17 cellular contexts compared by ENCODE assay signal in the genomic region with DNA sequence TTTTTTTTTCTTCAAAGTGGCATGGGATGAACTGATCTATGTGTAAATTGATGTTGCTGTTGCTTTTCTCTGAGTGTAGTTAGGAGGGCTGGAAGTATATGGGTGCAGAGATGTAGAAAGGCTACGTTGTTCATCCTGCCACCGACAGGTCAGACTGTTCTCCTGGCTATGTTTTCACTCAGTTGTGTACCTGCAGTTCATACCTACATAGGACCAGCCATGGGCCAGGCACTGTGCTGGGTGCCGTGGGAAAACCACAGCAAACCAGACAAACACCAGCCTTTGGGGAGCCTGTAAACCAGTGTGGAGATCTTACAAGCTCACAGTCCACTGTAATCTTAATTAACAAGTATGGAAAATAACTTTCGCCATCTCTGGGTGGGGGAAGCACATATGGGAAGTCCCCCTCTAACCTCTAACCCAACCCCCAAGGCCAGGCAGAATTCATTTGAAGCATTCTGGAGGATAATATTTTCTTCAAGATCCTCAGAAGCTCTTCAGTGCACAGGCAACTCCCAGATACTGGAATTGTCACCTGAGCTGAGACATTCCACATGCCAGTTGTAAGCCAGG. TPM values are rescaled to one million over a fixed set of nuclear protein-coding genes. Genes with fewer than 3 reads are reported as not detected.
DNase-seq lines count a peak whose midpoint lies in the region; ATAC-seq and TF ChIP-seq lines count a peak whose summit lies in the region.
"Had no signal": no experiment of that assay in that cellular context is flagged by ENCODE, and none has a peak within 500 bp of the region (broad histone marks: within the 10 kb centered on the region; RNA-seq: fewer than 3 reads in every experiment).

No MANE protein-coding gene starts in this region.

- H3K4me3 Mint-ChIP-seq in activated CD4-positive, alpha-beta T cell treated with anti-CD3 and anti-CD28 coated beads, Interleukin-2, amount 10 ng/mL, durations not matched to agents 7 days and 5 days = no peak overlapping the region
- peak overlapping the region; percentile 66 for H3K4me3 Mint-ChIP-seq in activated naive CD8-positive, alpha-beta T cell treated with anti-CD3 and anti-CD28 coated beads for 36 hours
- peak overlapping the region; percentile 67 for H3K4me3 Mint-ChIP-seq in stimulated activated effector memory CD8-positive, alpha-beta T cell treated with anti-CD3 and anti-CD28 coated beads, Interleukin-12 subunit alpha, Interleukin-12 subunit beta, amount 100 ng/mL, for 72 hours
- H3K4me3 Mint-ChIP-seq in nephron progenitor cell (no peak overlapping the region), neural progenitor cell (no peak overlapping the region)

- H3K9me3 ChIP-seq in Peyer's patch (no peaks in the 10 kb centered on the region), neural progenitor cell (ENCODE audit: low read depth) (no peaks in the 10 kb centered on the region)
- H3K9me3 ChIP-seq: A549, ascending aorta, lower lobe of right lung, thoracic aorta had no signal

- no peaks in the 10 kb centered on the region for H3K36me3 ChIP-seq in Peyer's patch
- no peaks in the 10 kb centered on the region for H3K36me3 ChIP-seq in neural progenitor cell
- H3K36me3 ChIP-seq: ascending aorta, lower lobe of right lung, thoracic aorta had no signal

- no peak for DNase-seq in activated CD4-positive, alpha-beta T cell treated with anti-CD3 and anti-CD28 coated beads, Interleukin-2, amount 10 ng/mL, durations not matched to agents 7 days and 5 days
- DNase-seq in activated CD4-positive, alpha-beta T cell treated with anti-CD3 and anti-CD28 coated beads, Interleukin-2, amount 50 U/mL, for 4 hours = no peak
- no peak for DNase-seq in activated naive CD8-positive, alpha-beta T cell treated with anti-CD3 and anti-CD28 coated beads for 36 hours
- no peak for DNase-seq in stimulated activated effector memory CD8-positive, alpha-beta T cell treated with anti-CD3 and anti-CD28 coated beads, Interleukin-12 subunit alpha, Interleukin-12 subunit beta, amount 100 ng/mL, for 72 hours (ENCODE audit: low spot score in 2 of 2)
- DNase-seq in nephron progenitor cell = no peak
- DNase-seq in Peyer's patch = no peak
- no peak for DNase-seq in neural progenitor cell (ENCODE audit: low spot score)
- DNase-seq: lower lobe of right lung, NCI-H1436 treated with DMSO at 0.1 percent for 48 hours, NCI-H524, occipital lobe had no signal

- POLR2A ChIA-PET in activated CD4-positive, alpha-beta T cell treated with anti-CD3 and anti-CD28 coated beads, Interleukin-2, amount 10 ng/mL, durations not matched to agents 7 days and 5 days (lab: Charles Lee) = no interaction called here

- no peak overlapping the region for H2AFZ ChIP-seq in neural progenitor cell (replicated peaks)

- peaks cover 0 to 51% (median 15%) of the 10 kb centered on the region in 4 donors for H3K4me1 ChIP-seq in Peyer's patch
- peaks cover 9% of the 10 kb centered on the region for H3K4me1 ChIP-seq in neural progenitor cell
- H3K4me1 ChIP-seq: A549 had no signal

- peaks cover 97% of the 10 kb centered on the region for H3K79me2 ChIP-seq in neural progenitor cell (ENCODE audit: low read depth)

- H3K27me3 ChIP-seq in Peyer's patch = no peaks in the 10 kb centered on the region
- H3K27me3 ChIP-seq in neural progenitor cell = no peaks in the 10 kb centered on the region
- H3K27me3 ChIP-seq: ascending aorta had no signal

- no peaks in the 10 kb centered on the region for H3K27me3 Mint-ChIP-seq in activated CD4-positive, alpha-beta T cell treated with anti-CD3 and anti-CD28 coated beads, Interleukin-2, amount 10 ng/mL, durations not matched to agents 7 days and 5 days
- no peaks in the 10 kb centered on the region for H3K27me3 Mint-ChIP-seq in activated naive CD8-positive, alpha-beta T cell treated with anti-CD3 and anti-CD28 coated beads for 36 hours
- H3K27me3 Mint-ChIP-seq in nephron progenitor cell (ENCODE audit: low read depth, poor library complexity) = no peaks in the 10 kb centered on the region
- H3K27me3 Mint-ChIP-seq in neural progenitor cell (ENCODE audit: insufficient read depth, low read depth) = peaks cover 4% of the 10 kb centered on the region

- H3K4me1 Mint-ChIP-seq in activated CD4-positive, alpha-beta T cell treated with anti-CD3 and anti-CD28 coated beads, Interleukin-2, amount 10 ng/mL, durations not matched to agents 7 days and 5 days = peaks cover 98% of the 10 kb centered on the region
- peaks cover 98% of the 10 kb centered on the region for H3K4me1 Mint-ChIP-seq in activated naive CD8-positive, alpha-beta T cell treated with anti-CD3 and anti-CD28 coated beads for 36 hours
- H3K4me1 Mint-ChIP-seq in stimulated activated effector memory CD8-positive, alpha-beta T cell treated with anti-CD3 and anti-CD28 coated beads, Interleukin-12 subunit alpha, Interleukin-12 subunit beta, amount 100 ng/mL, for 72 hours = peaks cover 97% of the 10 kb centered on the region
- peaks cover 53% of the 10 kb centered on the region for H3K4me1 Mint-ChIP-seq in nephron progenitor cell
- H3K4me1 Mint-ChIP-seq in neural progenitor cell = peaks cover 23% of the 10 kb centered on the region

- no peaks in the 10 kb centered on the region for H3F3A ChIP-seq in neural progenitor cell (ENCODE audit: low read depth)

- no peak overlapping the region for H3K4me3 ChIP-seq in Peyer's patch
- no peak overlapping the region for H3K4me3 ChIP-seq in neural progenitor cell
- H3K4me3 ChIP-seq: A549, ascending aorta, K562, lower lobe of right lung, smooth muscle cell, thoracic aorta had no signal

- CTCF ChIA-PET in activated CD4-positive, alpha-beta T cell treated with anti-CD3 and anti-CD28 coated beads, Interleukin-2, amount 10 ng/mL, durations not matched to agents 7 days and 5 days (lab: Charles Lee) = interaction anchor here (0.6 to 3.3 kb wide), 4 partner anchors 11 to 128 kb away, joined by 3 to 17 read pairs (median 10); no protein-coding TSS in a partner anchor

- H3K4me2 ChIP-seq in neural progenitor cell = no peak overlapping the region
- H3K4me2 ChIP-seq: A549, smooth muscle cell had no signal

- H3K27ac ChIP-seq in Peyer's patch (peak overlapping the region in 2 of 4 donors; percentile 9 to 20), neural progenitor cell (no peak overlapping the region)
- H3K27ac ChIP-seq: A549, ascending aorta, lower lobe of right lung, thoracic aorta had no signal

- peak overlapping the region; percentile 95 for H3K27ac Mint-ChIP-seq in activated CD4-positive, alpha-beta T cell treated with anti-CD3 and anti-CD28 coated beads, Interleukin-2, amount 10 ng/mL, durations not matched to agents 7 days and 5 days
- H3K27ac Mint-ChIP-seq in activated naive CD8-positive, alpha-beta T cell treated with anti-CD3 and anti-CD28 coated beads for 36 hours = peak overlapping the region; percentile 93
- H3K27ac Mint-ChIP-seq in stimulated activated effector memory CD8-positive, alpha-beta T cell treated with anti-CD3 and anti-CD28 coated beads, Interleukin-12 subunit alpha, Interleukin-12 subunit beta, amount 100 ng/mL, for 72 hours = peak overlapping the region; percentile 83
- H3K27ac Mint-ChIP-seq in nephron progenitor cell (no peak overlapping the region), neural progenitor cell (no peak overlapping the region)

- peaks cover 3% of the 10 kb centered on the region for H3K9me3 Mint-ChIP-seq in activated CD4-positive, alpha-beta T cell treated with anti-CD3 and anti-CD28 coated beads, Interleukin-2, amount 10 ng/mL, durations not matched to agents 7 days and 5 days
- no peaks in the 10 kb centered on the region for H3K9me3 Mint-ChIP-seq in activated naive CD8-positive, alpha-beta T cell treated with anti-CD3 and anti-CD28 coated beads for 36 hours
- no peaks in the 10 kb centered on the region for H3K9me3 Mint-ChIP-seq in stimulated activated effector memory CD8-positive, alpha-beta T cell treated with anti-CD3 and anti-CD28 coated beads, Interleukin-12 subunit alpha, Interleukin-12 subunit beta, amount 100 ng/mL, for 72 hours
- H3K9me3 Mint-ChIP-seq in nephron progenitor cell (no peaks in the 10 kb centered on the region), neural progenitor cell (peaks cover 32% of the 10 kb centered on the region)

- TF ChIP-seq CTCF in nephron progenitor cell (IDR thresholded peaks at IDR 0.05) = no peak
- no peak for TF ChIP-seq CTCF in Peyer's patch (IDR thresholded peaks at IDR 0.05)
- no peak for TF ChIP-seq CTCF in neural progenitor cell (IDR thresholded peaks at IDR 0.05)

- H3K9ac ChIP-seq in neural progenitor cell = no peak overlapping the region

- peaks cover 97% of the 10 kb centered on the region for H4K20me1 ChIP-seq in neural progenitor cell (ENCODE audit: low read depth)

- peak; percentile 43 for ATAC-seq in HG02759 (IDR thresholded peaks at IDR 0.05; ENCODE audit: unreplicated experiment)
- no peak for ATAC-seq in stimulated activated effector memory CD8-positive, alpha-beta T cell treated with anti-CD3 and anti-CD28 coated beads, Interleukin-12 subunit alpha, Interleukin-12 subunit beta, amount 100 ng/mL, for 72 hours
- ATAC-seq: A549, K562, lower lobe of right lung had no signal

- no peak for TF ChIP-seq POLR2A in Peyer's patch (IDR thresholded peaks at IDR 0.05)

- peaks cover 68% of the 10 kb centered on the region for H3K36me3 Mint-ChIP-seq in activated CD4-positive, alpha-beta T cell treated with anti-CD3 and anti-CD28 coated beads, Interleukin-2, amount 10 ng/mL, durations not matched to agents 7 days and 5 days (ENCODE audit: low read depth)
- peaks cover 68% of the 10 kb centered on the region for H3K36me3 Mint-ChIP-seq in activated naive CD8-positive, alpha-beta T cell treated with anti-CD3 and anti-CD28 coated beads for 36 hours
- peaks cover 52% of the 10 kb centered on the region for H3K36me3 Mint-ChIP-seq in stimulated activated effector memory CD8-positive, alpha-beta T cell treated with anti-CD3 and anti-CD28 coated beads, Interleukin-12 subunit alpha, Interleukin-12 subunit beta, amount 100 ng/mL, for 72 hours
- H3K36me3 Mint-ChIP-seq in nephron progenitor cell (ENCODE audit: low read depth) = peaks cover 56% of the 10 kb centered on the region
- H3K36me3 Mint-ChIP-seq in neural progenitor cell = peaks cover 54% of the 10 kb centered on the region

RNA-seq across cellular contexts. Expression of a gene that starts 12.7 kb away (rescaled TPM):
- 10 to 100 TPM; 73.3 to 84.1 TPM for total RNA-seq in activated CD4-positive, alpha-beta T cell treated with anti-CD3 and anti-CD28 coated beads, Interleukin-2, amount 10 ng/mL, durations not matched to agents 7 days and 5 days
- total RNA-seq in activated naive CD8-positive, alpha-beta T cell treated with anti-CD3 and anti-CD28 coated beads for 36 hours = 10 to 100 TPM; 76.1 to 78.1 TPM
- 10 to 100 TPM; 58.6 to 94.5 (median 85.8) TPM for total RNA-seq in Peyer's patch
- 26.2 and 32.8 TPM in 2 replicates for total RNA-seq in neural progenitor cell (ENCODE audit: low replicate concordance)

Comparison
In these comparisons a context has a peak if more than half of its experiments do, and no peak if none do; other contexts are left out.
1. H3K27ac Mint-ChIP-seq: peak in activated CD4-positive, alpha-beta T cell treated with anti-CD3 and anti-CD28 coated beads, Interleukin-2, amount 10 ng/mL, durations not matched to agents 7 days and 5 days (single experiment), activated naive CD8-positive, alpha-beta T cell treated with anti-CD3 and anti-CD28 coated beads for 36 hours (single experiment) and stimulated activated effector memory CD8-positive, alpha-beta T cell treated with anti-CD3 and anti-CD28 coated beads, Interleukin-12 subunit alpha, Interleukin-12 subunit beta, amount 100 ng/mL, for 72 hours (single experiment); none in nephron progenitor cell (single experiment) and neural progenitor cell (single experiment).
2. H3K4me3 Mint-ChIP-seq: peak in activated naive CD8-positive, alpha-beta T cell treated with anti-CD3 and anti-CD28 coated beads for 36 hours (single experiment) and stimulated activated effector memory CD8-positive, alpha-beta T cell treated with anti-CD3 and anti-CD28 coated beads, Interleukin-12 subunit alpha, Interleukin-12 subunit beta, amount 100 ng/mL, for 72 hours (single experiment); none in activated CD4-positive, alpha-beta T cell treated with anti-CD3 and anti-CD28 coated beads, Interleukin-2, amount 10 ng/mL, durations not matched to agents 7 days and 5 days (single experiment), nephron progenitor cell (single experiment) and neural progenitor cell (single experiment).